In the genomic region with DNA sequence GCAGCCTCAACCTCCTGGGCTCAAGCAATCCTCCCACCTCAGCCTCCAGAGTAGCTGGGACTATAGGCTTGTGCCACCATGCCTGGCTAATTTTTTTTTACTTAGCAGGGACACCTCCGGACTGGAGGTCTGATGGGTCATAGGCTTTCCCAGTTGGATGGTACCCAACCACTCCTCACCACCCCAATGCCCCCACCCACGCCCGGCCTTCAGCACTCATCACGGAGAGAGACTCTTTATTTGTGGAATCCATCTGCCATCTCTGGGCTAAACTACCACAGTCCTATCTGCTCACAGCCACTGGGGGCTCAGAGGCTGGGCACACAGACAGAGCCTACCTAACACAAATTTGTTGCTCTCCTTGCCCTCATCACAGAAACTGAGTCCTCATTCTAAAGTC, we compare ENCODE assay signal across 18 cellular contexts. TPM values are rescaled to one million over a fixed set of nuclear protein-coding genes. Genes with fewer than 3 reads are reported as not detected.
DNase-seq lines count a peak whose midpoint lies in the region; ATAC-seq, FAIRE-seq and TF ChIP-seq lines count a peak whose summit lies in the region.
"Had no signal": no experiment of that assay in that cellular context is flagged by ENCODE, and none has a peak within 500 bp of the region (broad histone marks: within the 10 kb centered on the region; RNA-seq: fewer than 3 reads in every experiment).

No MANE protein-coding gene starts in this region.

- H3K4me3 Mint-ChIP-seq in astrocyte (ENCODE audit: unreplicated experiment) (no peak overlapping the region), nephron (no peak overlapping the region)
- H3K4me3 Mint-ChIP-seq in CD4-positive, alpha-beta T cell, result no peak overlapping the region
- H3K4me3 Mint-ChIP-seq: activated T-cell treated with anti-CD3 and anti-CD28 coated beads, Interleukin-2, amount 50 U/mL, for 72 hours; nephron progenitor cell had no signal

- H3K9ac ChIP-seq in astrocyte (ENCODE audit: low read length), result no peak overlapping the region

- WGBS in heart right ventricle, 2 donors, result 79 to 87% methylated on average over 4 of the region's 4 CpGs
- WGBS in upper lobe of left lung, 2 donors, result 67 to 80% methylated on average over 4 of the region's 4 CpGs

- peaks cover 83% of the 10 kb centered on the region for H4K20me1 ChIP-seq in astrocyte (ENCODE audit: insufficient read depth, low read length)

- H3K36me3 Mint-ChIP-seq in astrocyte (ENCODE audit: low read depth, unreplicated experiment) (peaks cover 19% of the 10 kb centered on the region), nephron (ENCODE audit: low read depth) (peaks cover 3% of the 10 kb centered on the region)
- no peaks in the 10 kb centered on the region for H3K36me3 Mint-ChIP-seq in CD4-positive, alpha-beta T cell (ENCODE audit: low read depth)

- H3K27me3 Mint-ChIP-seq in astrocyte (ENCODE audit: low read depth, unreplicated experiment) (no peaks in the 10 kb centered on the region), nephron (ENCODE audit: low read depth) (no peaks in the 10 kb centered on the region)
- no peaks in the 10 kb centered on the region for H3K27me3 Mint-ChIP-seq in CD4-positive, alpha-beta T cell

- H3K27ac Mint-ChIP-seq in astrocyte (ENCODE audit: unreplicated experiment), result peak overlapping the region; percentile 77
- H3K27ac Mint-ChIP-seq in nephron, result peak overlapping the region in 2 of 3 experiments; percentile 42 to 50
- no peak overlapping the region for H3K27ac Mint-ChIP-seq in CD4-positive, alpha-beta T cell
- H3K27ac Mint-ChIP-seq: activated T-cell treated with anti-CD3 and anti-CD28 coated beads, Interleukin-2, amount 50 U/mL, for 72 hours had no signal

- CTCF ChIA-PET in CD4-positive, alpha-beta T cell (lab: Charles Lee), result no interaction called here

- no peak for TF ChIP-seq CTCF in left ventricle myocardium inferior (IDR thresholded peaks at IDR 0.05; ENCODE audit: borderline replicate concordance)
- TF ChIP-seq CTCF in heart right ventricle (IDR thresholded peaks at IDR 0.05), result no peak
- TF ChIP-seq CTCF in astrocyte (IDR thresholded peaks at IDR 0.05; ENCODE audit: insufficient read depth, low read depth, low read length), result no peak
- no peak for TF ChIP-seq CTCF in nephron (IDR thresholded peaks at IDR 0.05; ENCODE audit: unreplicated experiment in 3 of 3)
- no peak for TF ChIP-seq CTCF in upper lobe of left lung (IDR thresholded peaks at IDR 0.05)
- TF ChIP-seq CTCF in CD4-positive, alpha-beta T cell (IDR thresholded peaks at IDR 0.05), result no peak

- no peaks in the 10 kb centered on the region for H3K36me3 ChIP-seq in left ventricle myocardium inferior
- peaks cover 0 to 11% (median 0%) of the 10 kb centered on the region in 9 donors for H3K36me3 ChIP-seq in heart right ventricle
- peaks cover 3% of the 10 kb centered on the region for H3K36me3 ChIP-seq in astrocyte (ENCODE audit: insufficient read depth, low read length)
- H3K36me3 ChIP-seq in upper lobe of left lung, result peaks cover 0 to 14% (median 0%) of the 10 kb centered on the region in 4 donors
- H3K36me3 ChIP-seq: uterus had no signal

- no peak for ATAC-seq in heart right ventricle
- no peak for ATAC-seq in upper lobe of left lung (ENCODE audit: low FRiP score in 2 of 2)
- no peak for ATAC-seq in HG02759 (IDR thresholded peaks at IDR 0.05; ENCODE audit: unreplicated experiment)
- no peak for ATAC-seq in CD4-positive, alpha-beta T cell (ENCODE audit: poor library complexity)
- ATAC-seq: activated T-cell treated with anti-CD3 and anti-CD28 coated beads, Interleukin-2, amount 50 U/mL, for 72 hours; Right ventricle myocardium inferior had no signal

- TF ChIP-seq EP300 in upper lobe of left lung (IDR thresholded peaks at IDR 0.05), result no peak

- H3K9me3 Mint-ChIP-seq in astrocyte (ENCODE audit: unreplicated experiment), result no peaks in the 10 kb centered on the region
- H3K9me3 Mint-ChIP-seq in nephron, result no peaks in the 10 kb centered on the region
- no peaks in the 10 kb centered on the region for H3K9me3 Mint-ChIP-seq in CD4-positive, alpha-beta T cell
- H3K9me3 Mint-ChIP-seq: activated T-cell treated with anti-CD3 and anti-CD28 coated beads, Interleukin-2, amount 50 U/mL, for 72 hours; nephron progenitor cell had no signal

- H3K27me3 ChIP-seq in left ventricle myocardium inferior (ENCODE audit: low read depth), result no peaks in the 10 kb centered on the region
- no peaks in the 10 kb centered on the region for H3K27me3 ChIP-seq in heart right ventricle
- H3K27me3 ChIP-seq in astrocyte (ENCODE audit: insufficient read depth, low read length), result no peaks in the 10 kb centered on the region
- no peaks in the 10 kb centered on the region for H3K27me3 ChIP-seq in upper lobe of left lung
- H3K27me3 ChIP-seq in CD4-positive, alpha-beta T cell (ENCODE audit: control insufficient read depth, insufficient read depth, low read length), result no peaks in the 10 kb centered on the region
- H3K27me3 ChIP-seq: uterus had no signal

- H3K79me2 ChIP-seq in astrocyte (ENCODE audit: insufficient read depth, low read length), result peaks cover 97% of the 10 kb centered on the region

- DNase-seq in left ventricle myocardium inferior (no peak), heart right ventricle (no peak), astrocyte (ENCODE audit: low read depth) (no peak), upper lobe of left lung (no peak), COR-L47 (lab: John Stamatoyannopoulos, UW) (no peak)
- no peak for DNase-seq in CD4-positive, alpha-beta T cell
- DNase-seq: activated CD4-positive, alpha-beta T cell treated with anti-CD3 and anti-CD28 coated beads, Interleukin-2, amount 50 U/mL, for 48 hours; activated T-cell treated with anti-CD3 and anti-CD28 coated beads, Interleukin-2, amount 50 U/mL, for 72 hours; head of caudate nucleus; NCI-H187; NCI-H446; nephron progenitor cell; stimulated activated naive CD4-positive, alpha-beta T cell; uterus had no signal

- intact Hi-C loops in left ventricle myocardium inferior (cut with micrococcal nuclease) (no loop called here), heart right ventricle (cut with DNase I) (loop anchor here in 1 of 10 donors (5.0 kb wide), 1 partner anchor 36 kb away; no protein-coding TSS in a partner anchor)
- intact Hi-C loops in CD4-positive, alpha-beta T cell (cut with DNase I, micrococcal nuclease), result no loop called here

- FAIRE-seq in astrocyte (lab: Jason Lieb, UNC), result no peak

- POLR2A ChIA-PET in CD4-positive, alpha-beta T cell (lab: Charles Lee), result no interaction called here

- no peak for TF ChIP-seq POLR2A in upper lobe of left lung (IDR thresholded peaks at IDR 0.05)

- H3K27ac ChIP-seq in left ventricle myocardium inferior (replicated peaks) (peak overlapping the region; percentile 35), heart right ventricle (peak overlapping the region in 3 of 10 donors; percentile 44 to 90 (median 57)), astrocyte (ENCODE audit: low read depth, low read length) (no peak overlapping the region), upper lobe of left lung (peak overlapping the region; percentile 30 to 97 (median 68))
- no peak overlapping the region for H3K27ac ChIP-seq in CD4-positive, alpha-beta T cell (ENCODE audit: low read depth, low read length)
- H3K27ac ChIP-seq: uterus, VCaP had no signal

- H3K4me2 ChIP-seq in astrocyte (ENCODE audit: low read length), result no peak overlapping the region

- H3K4me3 ChIP-seq in left ventricle myocardium inferior, result no peak overlapping the region
- no peak overlapping the region for H3K4me3 ChIP-seq in heart right ventricle
- H3K4me3 ChIP-seq in astrocyte (ENCODE audit: insufficient read depth, low read depth, low read length), result no peak overlapping the region
- H3K4me3 ChIP-seq in upper lobe of left lung, result no peak overlapping the region
- H3K4me3 ChIP-seq: uterus had no signal

- peaks cover 54% of the 10 kb centered on the region for H3K4me1 Mint-ChIP-seq in astrocyte (ENCODE audit: low read depth, unreplicated experiment)
- H3K4me1 Mint-ChIP-seq in nephron, result peaks cover 43% of the 10 kb centered on the region
- H3K4me1 Mint-ChIP-seq in CD4-positive, alpha-beta T cell (ENCODE audit: low read depth), result peaks cover 27% of the 10 kb centered on the region

- no peak overlapping the region for H2AFZ ChIP-seq in astrocyte (ENCODE audit: low read depth, low read length)

- H3K9me3 ChIP-seq in left ventricle myocardium inferior (replicated peaks), result no peaks in the 10 kb centered on the region
- H3K9me3 ChIP-seq in heart right ventricle, result no peaks in the 10 kb centered on the region
- H3K9me3 ChIP-seq in astrocyte (ENCODE audit: insufficient read depth, low read depth, low read length), result no peaks in the 10 kb centered on the region
- H3K9me3 ChIP-seq in upper lobe of left lung, result no peaks in the 10 kb centered on the region
- H3K9me3 ChIP-seq in CD4-positive, alpha-beta T cell (ENCODE audit: control insufficient read depth, low read length), result no peaks in the 10 kb centered on the region
- H3K9me3 ChIP-seq: uterus had no signal

- H3K4me1 ChIP-seq in left ventricle myocardium inferior (peaks cover 85% of the 10 kb centered on the region), heart right ventricle (peaks cover 25 to 90% (median 65%) of the 10 kb centered on the region in 9 donors), astrocyte (ENCODE audit: insufficient read depth, low read length) (peaks cover 50% of the 10 kb centered on the region), upper lobe of left lung (peaks cover 80 to 97% (median 84%) of the 10 kb centered on the region in 4 donors)

RNA-seq across cellular contexts. Expression of a gene that starts 58.3 kb away (rescaled TPM):
- total RNA-seq in left ventricle myocardium inferior (36.9 TPM), heart right ventricle (10 to 100 TPM; 36.8 to 59.2 (median 49.4) TPM), astrocyte (39.6 and 45.4 TPM in 2 replicates), upper lobe of left lung (100 to 1,000 TPM in 2 of 6 donors, 10 to 100 TPM in 4; 44.6 to 124 (median 76.1) TPM)
- 10 to 100 TPM; 14.4 to 16.5 TPM for polyA plus RNA-seq in heart right ventricle
- total RNA-seq in CD4-positive, alpha-beta T cell, result 1 to 10 TPM; 1.9 to 3.4 TPM

Comparison
In these comparisons a context has a peak if more than half of its experiments do, and no peak if none do; other contexts are left out.
1. H3K27ac ChIP-seq: peak in left ventricle myocardium inferior (single experiment) and upper lobe of left lung (4 of 4); none in astrocyte (single experiment) and CD4-positive, alpha-beta T cell (single experiment).